Comparison of ENCODE assay signal across 27 cellular contexts in the genomic region with DNA sequence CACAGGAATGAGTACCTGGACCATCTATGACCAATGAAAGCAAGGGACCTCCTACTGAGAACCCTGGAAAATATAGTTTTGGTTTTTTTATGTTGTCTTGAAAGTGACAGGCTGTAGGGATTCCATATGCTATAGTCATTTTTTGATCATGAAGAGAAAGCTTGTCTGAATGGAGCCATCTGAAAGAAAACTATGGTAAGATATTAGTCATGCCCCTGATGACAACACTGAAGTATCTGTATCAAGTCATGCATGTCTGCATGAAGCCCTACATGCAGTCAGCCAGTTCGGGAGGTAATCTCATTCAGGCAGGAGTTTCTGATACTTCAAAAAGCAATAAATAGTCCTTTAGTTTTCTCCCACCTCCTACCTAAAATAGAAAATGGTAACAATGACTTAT.
"Had no signal": no experiment of that assay in that cellular context is flagged by ENCODE, and none has a peak within 500 bp of the region (broad histone marks: within the 10 kb centered on the region; RNA-seq: fewer than 3 reads in every experiment).

No MANE protein-coding gene starts in this region.

- H3K27ac ChIP-seq: gastrocnemius medialis, hepatocyte, left ventricle myocardium inferior, lower lobe of right lung, neural progenitor cell, prostate gland, sigmoid colon, stomach, thyroid gland had no signal

- H3K4me2 ChIP-seq: hepatocyte, neural progenitor cell had no signal

- H3K79me2 ChIP-seq: hepatocyte had no signal

- H3K4me3 Mint-ChIP-seq: effector memory CD8-positive, alpha-beta T cell; memory B cell; naive thymus-derived CD4-positive, alpha-beta T cell; nephron; neural progenitor cell; stimulated activated effector memory CD8-positive, alpha-beta T cell treated with anti-CD3 and anti-CD28 coated beads, Interleukin-12 subunit alpha, Interleukin-12 subunit beta, amount 100 ng/mL, for 72 hours had no signal

- DNase-seq: cerebellar nuclear complex; cortex of kidney; effector memory CD8-positive, alpha-beta T cell; foreskin fibroblast; gastrocnemius medialis; head of caudate nucleus; kidney; left colon; left ventricle myocardium inferior; lower lobe of right lung; midbrain; naive thymus-derived CD4-positive, alpha-beta T cell; right cardiac atrium; sigmoid colon; stimulated activated CD4-positive, alpha-beta T cell treated with anti-CD3 and anti-CD28 coated beads, Interleukin-2, amount 100 ng/mL, for 24 hours; stimulated activated CD4-positive, alpha-beta T cell treated with anti-CD3 and anti-CD28 coated beads, Interleukin-4, amount 100 ng/mL, for 24 hours; stimulated activated naive CD4-positive, alpha-beta T cell treated with Interleukin-2 at 50 U/mL for 16 hours; stomach; thyroid gland; trophoblast cell had no signal

- H2AFZ ChIP-seq: hepatocyte, neural progenitor cell had no signal

- H3K27me3 ChIP-seq: gastrocnemius medialis, hepatocyte, neural progenitor cell, sigmoid colon, stomach, thyroid gland had no signal

- H3K4me1 Mint-ChIP-seq: memory B cell; naive thymus-derived CD4-positive, alpha-beta T cell; neural progenitor cell; stimulated activated effector memory CD8-positive, alpha-beta T cell treated with anti-CD3 and anti-CD28 coated beads, Interleukin-12 subunit alpha, Interleukin-12 subunit beta, amount 100 ng/mL, for 72 hours had no signal

- H3K9ac ChIP-seq: neural progenitor cell had no signal

- H3K9me3 Mint-ChIP-seq: neural progenitor cell had no signal

- H3K4me3 ChIP-seq: gastrocnemius medialis, hepatocyte, left ventricle myocardium inferior, lower lobe of right lung, neural progenitor cell, prostate gland, sigmoid colon, stomach, thyroid gland had no signal

- FAIRE-seq: endometrium, kidney had no signal

- H3K4me1 ChIP-seq: gastrocnemius medialis, left ventricle myocardium inferior, lower lobe of right lung, neural progenitor cell, prostate gland, sigmoid colon, stomach, thyroid gland had no signal

- H3K27me3 Mint-ChIP-seq: effector memory CD8-positive, alpha-beta T cell; memory B cell; naive thymus-derived CD4-positive, alpha-beta T cell had no signal

- H3K9me3 ChIP-seq: gastrocnemius medialis, lower lobe of right lung, prostate gland, thyroid gland had no signal

- H3K36me3 Mint-ChIP-seq: memory B cell; naive thymus-derived CD4-positive, alpha-beta T cell; neural progenitor cell; stimulated activated effector memory CD8-positive, alpha-beta T cell treated with anti-CD3 and anti-CD28 coated beads, Interleukin-12 subunit alpha, Interleukin-12 subunit beta, amount 100 ng/mL, for 72 hours had no signal

- H3K27ac Mint-ChIP-seq: effector memory CD8-positive, alpha-beta T cell; memory B cell; naive thymus-derived CD4-positive, alpha-beta T cell; neural progenitor cell; stimulated activated effector memory CD8-positive, alpha-beta T cell treated with anti-CD3 and anti-CD28 coated beads, Interleukin-12 subunit alpha, Interleukin-12 subunit beta, amount 100 ng/mL, for 72 hours had no signal

- ATAC-seq: effector memory CD8-positive, alpha-beta T cell; gastrocnemius medialis; left colon; lower lobe of right lung; naive thymus-derived CD4-positive, alpha-beta T cell; right cardiac atrium; stimulated activated effector memory CD8-positive, alpha-beta T cell treated with anti-CD3 and anti-CD28 coated beads, Interleukin-12 subunit alpha, Interleukin-12 subunit beta, amount 100 ng/mL, for 72 hours had no signal

- H3K36me3 ChIP-seq: gastrocnemius medialis, left ventricle myocardium inferior, lower lobe of right lung, neural progenitor cell, prostate gland, sigmoid colon, stomach, thyroid gland had no signal
